Comparison of ENCODE assay signal across 8 cellular contexts in genomic region chr10:72261323-72262018, GRCh38. TPM values are rescaled to one million over a fixed set of nuclear protein-coding genes. Genes with fewer than 3 reads are reported as not detected.
DNase-seq lines count a peak whose midpoint lies in the region; ATAC-seq and TF ChIP-seq lines count a peak whose summit lies in the region.

No MANE protein-coding gene starts in this region.

- peaks cover 8% of the 10 kb centered on the region for H3K4me1 ChIP-seq in NT2/D1 (ENCODE audit: insufficient read depth, insufficient read length)
- H3K4me1 ChIP-seq in lower lobe of right lung = peaks cover 62% of the 10 kb centered on the region
- peaks cover 73% of the 10 kb centered on the region for H3K4me1 ChIP-seq in suprapubic skin

- H3K9me3 ChIP-seq in NT2/D1 (ENCODE audit: insufficient read depth, low read length) (no peaks in the 10 kb centered on the region), lower lobe of right lung (no peaks in the 10 kb centered on the region), suprapubic skin (no peaks in the 10 kb centered on the region)

- H3K9ac ChIP-seq in NT2/D1 (ENCODE audit: insufficient read length, low read depth) = peak overlapping the region; percentile 58

- H3K27me3 ChIP-seq in NT2/D1 (ENCODE audit: insufficient read depth, insufficient read length) (no peaks in the 10 kb centered on the region), brain microvascular endothelial cell (replicated peaks) (no peaks in the 10 kb centered on the region), lower lobe of right lung (ENCODE audit: low read depth) (no peaks in the 10 kb centered on the region), suprapubic skin (no peaks in the 10 kb centered on the region)

- in situ Hi-C loops in brain microvascular endothelial cell (cut with HindIII; ENCODE audit: low pct_ligation_motif_present, low sequenced_read_pairs) = no loop called here

- 20% methylated on average over 7 of the region's 7 CpGs for WGBS in suprapubic skin

- DNase-seq in DMS53 (lab: John Stamatoyannopoulos, UW) (peak; percentile 61), DMS53 treated with DMSO at 0.1 percent for 48 hours (lab: John Stamatoyannopoulos, UW; ENCODE audit: unreplicated experiment) (no peak), NT2/D1 (ENCODE audit: low read depth, low spot score) (no peak), brain microvascular endothelial cell (no peak), lower lobe of right lung (no peak), suprapubic skin (ENCODE audit: low spot score in 2 of 2) (no peak), EL (no peak)

- no peak for TF ChIP-seq POLR2A in suprapubic skin (IDR thresholded peaks at IDR 0.05)

- H3K27ac ChIP-seq in brain microvascular endothelial cell (peak overlapping the region; percentile 75), lower lobe of right lung (peak overlapping the region; percentile 92), suprapubic skin (peak overlapping the region; percentile 88)

- TF ChIP-seq EP300 in suprapubic skin (IDR thresholded peaks at IDR 0.05) = no peak

- intact Hi-C loops in lower lobe of right lung (cut with DNase I) = no loop called here

- H3K36me3 ChIP-seq in NT2/D1 (ENCODE audit: insufficient read depth, insufficient read length, low read length) = no peaks in the 10 kb centered on the region
- no peaks in the 10 kb centered on the region for H3K36me3 ChIP-seq in brain microvascular endothelial cell (replicated peaks)
- H3K36me3 ChIP-seq in lower lobe of right lung = no peaks in the 10 kb centered on the region
- H3K36me3 ChIP-seq in suprapubic skin = no peaks in the 10 kb centered on the region

- no peak for TF ChIP-seq CTCF in brain microvascular endothelial cell (IDR thresholded peaks at IDR 0.05; ENCODE audit: low read depth, low read length, missing control alignments)
- no peak for TF ChIP-seq CTCF in lower lobe of right lung (IDR thresholded peaks at IDR 0.05)
- no peak for TF ChIP-seq CTCF in suprapubic skin (IDR thresholded peaks at IDR 0.05)

- peak overlapping the region; percentile 24 for H3K4me3 ChIP-seq in NT2/D1 (ENCODE audit: insufficient read length, low read depth)
- peak overlapping the region; percentile 57 for H3K4me3 ChIP-seq in brain microvascular endothelial cell (ENCODE audit: low read depth, low read length)
- peak overlapping the region; percentile 59 for H3K4me3 ChIP-seq in lower lobe of right lung
- H3K4me3 ChIP-seq in suprapubic skin = peak overlapping the region; percentile 40

- ATAC-seq in HG02610 (IDR thresholded peaks at IDR 0.05; ENCODE audit: unreplicated experiment) = peak; percentile 52
- ATAC-seq in lower lobe of right lung = peak in 1 of 2 donors; percentile 15

RNA-seq across cellular contexts. Expression of gene DDIT4, which starts 12.3 kb away (rescaled TPM):
- 161 TPM for total RNA-seq in lower lobe of right lung
- total RNA-seq in suprapubic skin = 100 to 1,000 TPM; 170 to 246 (median 225) TPM

RNA-seq across cellular contexts. Expression of gene ASCC1, which starts 45.4 kb away (rescaled TPM):
- total RNA-seq in lower lobe of right lung (23.9 TPM), suprapubic skin (10 to 100 TPM; 20.2 to 31.7 (median 21.2) TPM)

RNA-seq across cellular contexts. Expression of gene ANAPC16, which starts 45.7 kb away (rescaled TPM):
- total RNA-seq in lower lobe of right lung (113 TPM), suprapubic skin (10 to 100 TPM; 57.0 to 83.2 (median 69.3) TPM)
